1 cellular context compared by ENCODE assay signal in the genomic region with DNA sequence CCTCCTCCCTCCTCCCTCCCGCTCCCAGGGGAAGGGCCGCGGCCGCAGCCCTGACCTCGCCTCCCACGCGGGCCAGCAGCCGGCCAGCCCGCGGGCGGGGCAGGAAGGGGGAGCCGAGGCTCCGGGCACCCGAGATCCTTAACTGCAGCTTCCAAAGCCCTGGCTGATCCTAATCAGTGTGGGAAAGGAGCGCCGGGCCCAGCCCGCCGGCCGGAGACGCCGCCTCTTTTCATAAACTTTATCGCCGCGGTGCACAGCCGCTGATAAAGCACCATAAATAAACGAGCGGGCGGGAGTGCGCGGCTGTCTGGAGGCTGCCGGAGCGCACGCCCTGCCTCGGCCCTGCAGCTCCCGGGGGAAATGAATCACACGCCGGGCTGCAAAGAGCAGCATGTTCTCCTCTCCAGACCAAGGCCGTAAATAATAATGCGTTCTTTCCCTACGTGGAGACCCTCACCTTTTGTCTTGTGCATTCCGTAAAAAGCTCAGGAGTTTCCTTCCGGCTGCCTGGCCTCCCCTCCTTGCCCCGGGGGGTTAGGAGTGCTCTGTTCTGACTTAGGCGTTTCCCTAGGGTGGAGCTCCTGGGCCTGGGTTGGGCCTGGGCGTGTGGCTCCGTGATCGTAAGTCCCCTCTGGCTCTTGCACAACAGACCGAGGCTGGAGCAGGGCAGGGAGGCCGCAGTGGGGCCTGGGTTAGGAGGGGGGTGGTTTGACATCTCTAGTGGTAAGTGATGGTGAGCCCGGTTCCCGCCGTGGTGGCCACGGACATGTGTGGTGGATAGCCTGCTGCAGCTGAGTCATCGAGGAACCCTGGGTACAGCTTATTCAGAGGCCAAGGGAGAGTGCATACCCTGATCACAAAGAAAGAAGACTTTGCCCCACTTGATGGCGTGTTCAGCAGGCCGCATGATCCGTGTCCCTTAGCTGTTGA.
TF ChIP-seq lines count a peak whose summit lies in the region.

No MANE protein-coding gene starts in this region.

TF ChIP-seq in K562, 482 proteins besides CTCF, POLR2A, EP300 and RAD21 (continued from another document and continues in another):
- no peak for TF ChIP-seq CUX1 (CRISPR knock-in tag; IDR thresholded peaks at IDR 0.05)
- TF ChIP-seq CREB5 (CRISPR knock-in tag; IDR thresholded peaks at IDR 0.05) = no peak
- 0 out of 2 replicates have a peak, but pooled peaks have one; percentile 34 for TF ChIP-seq GTF2E2 (tag; IDR thresholded peaks at IDR 0.05)
- no peak for TF ChIP-seq E2F5 (CRISPR knock-in tag; IDR thresholded peaks at IDR 0.05)
- TF ChIP-seq ZNF280B (CRISPR knock-in tag; IDR thresholded peaks at IDR 0.05) = no peak
- no peak for TF ChIP-seq PHTF2 (CRISPR knock-in tag; IDR thresholded peaks at IDR 0.05)
- TF ChIP-seq KAT7 (CRISPR knock-in tag; IDR thresholded peaks at IDR 0.05; ENCODE audit: borderline replicate concordance) = no peak
- no peak for TF ChIP-seq AFF1 (IDR thresholded peaks at IDR 0.05; ENCODE audit: low read depth in 1 of 2, partially characterized antibody in 2 of 2)
- no peak for TF ChIP-seq TCFL5 (CRISPR knock-in tag; conservative IDR thresholded peaks at IDR 0.05)
- peak; percentile 81 for TF ChIP-seq TEAD4 (IDR thresholded peaks at IDR 0.05; ENCODE audit: low read length)
- no peak for TF ChIP-seq TEAD4 (CRISPR knock-in tag; IDR thresholded peaks at IDR 0.05; ENCODE audit: borderline replicate concordance)
- peak; percentile 76; the same call in 1 of the 2 replicates for TF ChIP-seq XRCC5 (IDR thresholded peaks at IDR 0.05; ENCODE audit: low read depth, low read length)
- no peak for TF ChIP-seq CBX5 (IDR thresholded peaks at IDR 0.05; ENCODE audit: borderline replicate concordance, low read depth)
- TF ChIP-seq, protein P1, sequence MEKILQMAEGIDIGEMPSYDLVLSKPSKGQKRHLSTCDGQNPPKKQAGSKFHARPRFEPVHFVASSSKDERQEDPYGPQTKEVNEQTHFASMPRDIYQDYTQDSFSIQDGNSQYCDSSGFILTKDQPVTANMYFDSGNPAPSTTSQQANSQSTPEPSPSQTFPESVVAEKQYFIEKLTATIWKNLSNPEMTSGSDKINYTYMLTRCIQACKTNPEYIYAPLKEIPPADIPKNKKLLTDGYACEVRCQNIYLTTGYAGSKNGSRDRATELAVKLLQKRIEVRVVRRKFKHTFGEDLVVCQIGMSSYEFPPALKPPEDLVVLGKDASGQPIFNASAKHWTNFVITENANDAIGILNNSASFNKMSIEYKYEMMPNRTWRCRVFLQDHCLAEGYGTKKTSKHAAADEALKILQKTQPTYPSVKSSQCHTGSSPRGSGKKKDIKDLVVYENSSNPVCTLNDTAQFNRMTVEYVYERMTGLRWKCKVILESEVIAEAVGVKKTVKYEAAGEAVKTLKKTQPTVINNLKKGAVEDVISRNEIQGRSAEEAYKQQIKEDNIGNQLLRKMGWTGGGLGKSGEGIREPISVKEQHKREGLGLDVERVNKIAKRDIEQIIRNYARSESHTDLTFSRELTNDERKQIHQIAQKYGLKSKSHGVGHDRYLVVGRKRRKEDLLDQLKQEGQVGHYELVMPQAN (IDR thresholded peaks at IDR 0.05; ENCODE audit: borderline replicate concordance) = no peak
- peak; percentile 85; the same call in 1 of the 2 replicates for TF ChIP-seq SMARCC2 (IDR thresholded peaks at IDR 0.05; ENCODE audit: low read depth)
- peak; percentile 78 for TF ChIP-seq MTA1 (IDR thresholded peaks at IDR 0.05; ENCODE audit: borderline replicate concordance)
- no peak for TF ChIP-seq STAT5B (CRISPR knock-in tag; IDR thresholded peaks at IDR 0.05)
- TF ChIP-seq TGIF2 (CRISPR knock-in tag; IDR thresholded peaks at IDR 0.05) = no peak
- peak; percentile 85 to 90 for TF ChIP-seq KDM1A (IDR thresholded peaks at IDR 0.05)
- no peak for TF ChIP-seq ZNF551 (CRISPR knock-in tag; IDR thresholded peaks at IDR 0.05)
- TF ChIP-seq FOXJ3 (CRISPR knock-in tag; IDR thresholded peaks at IDR 0.05) = no peak
- no peak for TF ChIP-seq ZNF717 (CRISPR knock-in tag; IDR thresholded peaks at IDR 0.05)
- TF ChIP-seq RBM34 (IDR thresholded peaks at IDR 0.05; ENCODE audit: borderline replicate concordance, insufficient read depth, low read length) = no peak
- no peak for TF ChIP-seq ZNF282 (CRISPR knock-in tag; IDR thresholded peaks at IDR 0.05)
- no peak for TF ChIP-seq SRSF9 (IDR thresholded peaks at IDR 0.05; ENCODE audit: borderline replicate concordance, low read depth, low read length)
- no peak; the same call in 1 of the 2 replicates for TF ChIP-seq ZNF274 (IDR thresholded peaks at IDR 0.05; ENCODE audit: borderline replicate concordance, low read depth, low read length)
- no peak for TF ChIP-seq POLR3G (IDR thresholded peaks at IDR 0.05; ENCODE audit: extremely low read depth, insufficient read length, insufficient replicate concordance)
- TF ChIP-seq RUNX1 (IDR thresholded peaks at IDR 0.05; ENCODE audit: low read depth) = peak; percentile 63; the same call in 1 of the 2 replicates
- TF ChIP-seq ZSCAN32 (CRISPR knock-in tag; IDR thresholded peaks at IDR 0.05) = 0 out of 2 replicates have a peak, but pooled peaks have one; percentile 20
